ENCODE assay signal across 8 cellular contexts in the genomic region with DNA sequence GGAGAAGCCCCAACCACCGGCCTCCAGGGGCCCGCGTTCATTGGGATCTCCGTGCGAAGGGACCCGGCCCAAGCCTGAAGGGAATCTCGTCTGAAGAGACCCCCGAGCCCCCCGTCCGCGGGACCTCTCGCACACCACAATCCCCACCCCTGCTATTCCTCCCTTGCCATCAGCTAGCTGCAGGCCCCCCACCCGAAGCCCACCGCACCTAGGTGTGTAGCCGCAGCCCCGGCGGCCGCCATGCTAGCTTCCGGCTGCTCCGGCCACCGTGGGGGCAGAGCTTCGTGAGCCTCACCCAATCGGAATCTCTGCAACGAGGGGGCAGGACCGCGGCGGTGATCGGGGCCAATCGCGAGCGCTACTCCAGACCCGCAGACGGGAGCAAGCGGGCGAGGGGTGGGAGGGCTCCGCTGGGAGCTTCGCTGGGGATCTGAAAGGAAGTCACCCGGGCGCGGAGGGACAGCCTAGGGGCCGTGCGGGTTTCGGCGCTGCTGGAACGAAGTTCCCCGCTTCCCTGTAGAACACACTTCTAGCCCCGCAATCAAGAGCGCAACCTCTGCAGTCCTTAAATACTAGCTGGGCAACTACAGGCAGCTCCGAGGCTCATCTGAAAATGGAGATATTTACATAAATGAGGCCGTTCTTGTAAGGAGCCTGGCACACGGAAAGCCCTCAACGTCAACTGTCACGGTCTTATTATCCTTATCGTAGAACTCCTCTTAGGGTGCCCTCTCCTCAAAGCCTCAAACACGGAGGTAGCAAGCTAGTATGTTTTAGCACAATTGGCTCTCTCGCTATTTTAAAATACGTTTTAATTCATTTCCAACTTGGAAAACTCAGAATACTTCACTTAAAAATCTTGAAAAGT. TPM values are rescaled to one million over a fixed set of nuclear protein-coding genes. Genes with fewer than 3 reads are reported as not detected.
DNase-seq lines count a peak whose midpoint lies in the region; ATAC-seq, FAIRE-seq and TF ChIP-seq lines count a peak whose summit lies in the region.

A gene (minus strand): TSS at position 270 of the 868 bp plus-strand sequence. CDS start 28 bp downstream, at position 242.

- peak; percentile 83 for ATAC-seq in GM21723 (IDR thresholded peaks at IDR 0.05; ENCODE audit: unreplicated experiment)
- peak; percentile 98 to 99 for ATAC-seq in activated T-cell treated with anti-CD3 and anti-CD28 coated beads, Interleukin-2, amount 50 U/mL, for 72 hours (replicated peaks in 1 of 2)

- peak; percentile 21 for TF ChIP-seq POLR2A in esophagus muscularis mucosa (IDR thresholded peaks at IDR 0.05; ENCODE audit: low read depth)

- H3K4me3 Mint-ChIP-seq in activated T-cell treated with anti-CD3 and anti-CD28 coated beads, Interleukin-2, amount 50 U/mL, for 72 hours = peak within 1 kb of the TSS; percentile 90

- H4K20me1 ChIP-seq in KMS-11 (ENCODE audit: insufficient read depth) = no peaks in the 10 kb centered on the region

- H3K27me3 ChIP-seq in KMS-11 (ENCODE audit: insufficient read depth, low read depth) = no peaks in the 10 kb centered on the region
- no peaks in the 10 kb centered on the region for H3K27me3 ChIP-seq in esophagus muscularis mucosa
- H3K27me3 ChIP-seq in muscle layer of duodenum (ENCODE audit: low read depth, low read length) = no peaks in the 10 kb centered on the region

- no peaks in the 10 kb centered on the region for H3K9me3 Mint-ChIP-seq in activated T-cell treated with anti-CD3 and anti-CD28 coated beads, Interleukin-2, amount 50 U/mL, for 72 hours

- peak within 1 kb of the TSS; percentile 86 for H3K27ac Mint-ChIP-seq in activated T-cell treated with anti-CD3 and anti-CD28 coated beads, Interleukin-2, amount 50 U/mL, for 72 hours

- peak; percentile 30 for FAIRE-seq in RCC 7860 (lab: Jason Lieb, UNC)

- peak within 1 kb of the TSS; percentile 85 for H3K4me2 ChIP-seq in KMS-11

- under 1% methylated on average over 8 of the region's 57 CpGs for WGBS in esophagus muscularis mucosa

- intact Hi-C loops in esophagus muscularis mucosa (cut with DNase I) = no loop called here

- peaks cover 42% of the 10 kb centered on the region for H3K79me2 ChIP-seq in KMS-11 (ENCODE audit: insufficient read depth, low read depth)

- no peak for TF ChIP-seq EP300 in esophagus muscularis mucosa (IDR thresholded peaks at IDR 0.05)

- H3K36me3 ChIP-seq in KMS-11 (ENCODE audit: insufficient read depth) (no peaks in the 10 kb centered on the region), esophagus muscularis mucosa (peaks cover 0 to 6% (median 2%) of the 10 kb centered on the region in 4 donors), muscle layer of duodenum (ENCODE audit: control insufficient read depth in 1 of 2, insufficient read depth in 2 of 2, low read length in 2 of 2) (peaks cover 0 to 3% of the 10 kb centered on the region in 2 donors)

- DNase-seq in DMS53 (lab: John Stamatoyannopoulos, UW) (peak; percentile 95), RCC 7860 (ENCODE audit: low spot score) (peak; percentile 81), esophagus muscularis mucosa (ENCODE audit: extremely low spot score) (peak; percentile 99)
- DNase-seq in activated T-cell treated with anti-CD3 and anti-CD28 coated beads, Interleukin-2, amount 50 U/mL, for 72 hours = peak; percentile 95 to 97
- DNase-seq in stimulated activated CD8-positive, alpha-beta memory T cell treated with anti-CD3 and anti-CD28 coated beads, Interleukin-7, amount 100 ng/mL, for 24 hours (ENCODE audit: low read depth) = peak; percentile 88

- peak within 1 kb of the TSS; percentile 17 for H3K4me3 ChIP-seq in KMS-11 (IDR thresholded peaks at IDR 0.05; ENCODE audit: insufficient read depth, low read depth, low read length)
- peak within 1 kb of the TSS; percentile 76 to 92 (median 86) for H3K4me3 ChIP-seq in esophagus muscularis mucosa
- peak within 1 kb of the TSS; percentile 91 to 99 for H3K4me3 ChIP-seq in muscle layer of duodenum (ENCODE audit: low read depth in 1 of 2, low read length in 2 of 2)

- H3K9me3 ChIP-seq in esophagus muscularis mucosa (no peaks in the 10 kb centered on the region), muscle layer of duodenum (ENCODE audit: control insufficient read depth in 1 of 2, low read length in 2 of 2) (no peaks in the 10 kb centered on the region)

- H3K36me3 Mint-ChIP-seq in activated T-cell treated with anti-CD3 and anti-CD28 coated beads, Interleukin-2, amount 50 U/mL, for 72 hours (ENCODE audit: insufficient read depth in 2 of 2) = peaks cover 3 to 9% of the 10 kb centered on the region in 2 donors

- H3K27me3 Mint-ChIP-seq in activated T-cell treated with anti-CD3 and anti-CD28 coated beads, Interleukin-2, amount 50 U/mL, for 72 hours (ENCODE audit: low read depth) = no peaks in the 10 kb centered on the region

- H3K9ac ChIP-seq in KMS-11 = peak within 1 kb of the TSS; percentile 57; the same call in 1 of the 2 replicates

- TF ChIP-seq CTCF in KMS-11 (conservative IDR thresholded peaks at IDR 0.05; ENCODE audit: low read depth, low read length) = no peak
- TF ChIP-seq CTCF in esophagus muscularis mucosa (IDR thresholded peaks at IDR 0.05) = no peak

- peaks cover 63% of the 10 kb centered on the region for H3K4me1 Mint-ChIP-seq in activated T-cell treated with anti-CD3 and anti-CD28 coated beads, Interleukin-2, amount 50 U/mL, for 72 hours (ENCODE audit: low read depth)

- H3K4me1 ChIP-seq in KMS-11 (ENCODE audit: low read depth, poor library complexity, severe bottlenecking) = peaks cover 34% of the 10 kb centered on the region
- peaks cover 34 to 47% (median 40%) of the 10 kb centered on the region in 4 donors for H3K4me1 ChIP-seq in esophagus muscularis mucosa
- H3K4me1 ChIP-seq in muscle layer of duodenum (ENCODE audit: control insufficient read depth in 1 of 2, insufficient read depth in 2 of 2, low read length in 2 of 2) = peaks cover 8 to 30% of the 10 kb centered on the region in 2 donors

- H2AFZ ChIP-seq in KMS-11 (ENCODE audit: low read depth) = peak within 1 kb of the TSS; percentile 89

- peak within 1 kb of the TSS; percentile 34 for H3K27ac ChIP-seq in KMS-11
- peak within 1 kb of the TSS; percentile 73 to 88 (median 78) for H3K27ac ChIP-seq in esophagus muscularis mucosa (replicated peaks in 1 of 4)
- H3K27ac ChIP-seq in muscle layer of duodenum (ENCODE audit: low read length) = peak within 1 kb of the TSS; percentile 88

RNA-seq across cellular contexts. Expression of the gene that starts here (rescaled TPM):
- 10 to 100 TPM; 46.3 to 53.5 TPM for total RNA-seq in activated T-cell treated with anti-CD3 and anti-CD28 coated beads, Interleukin-2, amount 50 U/mL, for 72 hours
- 10 to 100 TPM; 41.9 to 55.5 (median 47.2) TPM for total RNA-seq in esophagus muscularis mucosa

Comparison
In these comparisons a context has a peak if more than half of its experiments do, and no peak if none do; other contexts are left out.
1. Peak in every context shown above with its lines: DNase-seq, ATAC-seq, H3K4me3 ChIP-seq and H3K27ac ChIP-seq.
2. H3K27ac ChIP-seq: peak in every context shown above with its lines; median percentile 88 in muscle layer of duodenum; 78 in esophagus muscularis mucosa; 34 in KMS-11.
3. H3K4me3 ChIP-seq: peak in every context shown above with its lines; median percentile 95 in muscle layer of duodenum; 86 in esophagus muscularis mucosa; 17 in KMS-11.